34 cellular contexts compared by ENCODE assay signal in the genomic region with DNA sequence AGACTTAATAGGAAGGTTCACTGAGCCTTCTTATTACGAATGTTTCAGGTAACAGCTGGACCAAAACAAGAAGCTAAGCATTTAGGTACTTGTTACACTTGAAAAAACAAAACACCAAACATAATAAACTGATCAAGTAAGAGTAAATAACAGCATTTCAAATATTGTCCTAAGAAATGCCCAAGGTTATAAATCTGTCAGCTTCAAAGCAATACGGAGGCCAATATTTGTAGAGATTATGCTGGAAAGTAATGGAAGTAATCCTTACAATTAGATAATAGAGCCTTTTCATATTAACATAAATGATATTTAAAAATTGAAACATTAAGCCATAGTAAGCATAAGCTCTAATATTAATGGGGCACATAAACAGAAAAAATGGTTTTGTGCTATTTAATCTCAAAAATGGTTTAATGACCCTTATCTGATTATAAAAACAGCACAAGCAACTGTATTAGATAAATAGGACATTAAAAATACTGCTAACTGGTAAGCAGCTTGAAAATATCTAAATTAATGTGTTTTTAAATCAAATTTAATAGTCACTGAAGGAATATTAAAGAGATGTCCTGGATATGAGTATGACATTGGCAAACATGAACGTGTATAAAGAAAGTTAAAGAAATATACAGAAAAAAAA. TPM values are rescaled to one million over a fixed set of nuclear protein-coding genes. Genes with fewer than 3 reads are reported as not detected.
"Had no signal": no experiment of that assay in that cellular context is flagged by ENCODE, and none has a peak within 500 bp of the region (broad histone marks: within the 10 kb centered on the region; RNA-seq: fewer than 3 reads in every experiment).

No MANE protein-coding gene starts in this region.

- H3K4me1 ChIP-seq: esophagus squamous epithelium, gastroesophageal sphincter had no signal

- DNase-seq: activated B cell treated with CpG ODN at 0.5 μM for 24 hours; activated CD4-positive, alpha-beta T cell treated with anti-CD3 and anti-CD28 coated beads for 48 hours; activated CD4-positive, alpha-beta T cell treated with anti-CD3 and anti-CD28 coated beads, Interleukin-2, amount 50 U/mL, for 1 hour; activated CD4-positive, alpha-beta T cell treated with anti-CD3 and anti-CD28 coated beads, Interleukin-2, amount 50 U/mL, for 48 hours; activated CD8-positive, alpha-beta memory T cell treated with anti-CD3 and anti-CD28 coated beads for 24 hours; activated CD8-positive, alpha-beta T cell treated with anti-CD3 and anti-CD28 coated beads for 36 hours; activated effector memory CD4-positive, alpha-beta T cell treated with Interleukin-2 at 50 U/mL for 16 hours; activated gamma-delta T cell treated with Interleukin-2 at 50 U/mL for 16 hours; activated naive CD4-positive, alpha-beta T cell treated with anti-CD3 and anti-CD28 coated beads, Interleukin-2, amount 50 U/mL, for 16 hours; activated naive CD4-positive, alpha-beta T cell treated with Interleukin-2 at 50 U/mL for 16 hours; activated T-cell treated with anti-CD3 and anti-CD28 coated beads, Interleukin-2, amount 50 U/mL, for 4 hours; amniotic stem cell; anterior cingulate cortex; brain microvascular endothelial cell; caudate nucleus; cortex of kidney; effector CD8-positive, alpha-beta T cell; esophagus squamous epithelium; foreskin melanocyte; heart right ventricle; T-helper 17 cell; T1000; WERI-Rb-1 had no signal

- H3K4me3 ChIP-seq: esophagus squamous epithelium, gastroesophageal sphincter, heart right ventricle had no signal

- ATAC-seq: activated CD4-positive, CD25-positive, alpha-beta regulatory T cell treated with anti-CD3 and anti-CD28 coated beads, Interleukin-2, amount 50 U/mL, for 24 hours; activated CD8-positive, alpha-beta T cell treated with anti-CD3 and anti-CD28 coated beads for 36 hours; activated T-cell treated with anti-CD3 and anti-CD28 coated beads, Interleukin-2, amount 50 U/mL, for 4 hours; activated T-helper 17 cell treated with anti-CD3 and anti-CD28 coated beads, Interleukin-2, amount 50 U/mL, for 72 hours; gastroesophageal sphincter; heart right ventricle; T-helper 17 cell had no signal

- H3K27ac ChIP-seq: brain microvascular endothelial cell, epithelial cell of prostate, esophagus squamous epithelium, gastroesophageal sphincter, heart right ventricle, WERI-Rb-1 had no signal

- H3K27me3 ChIP-seq: brain microvascular endothelial cell, esophagus squamous epithelium, gastroesophageal sphincter, heart right ventricle had no signal

- FAIRE-seq: colon, endometrium, endothelial cell of umbilical vein had no signal

- H3K9me3 ChIP-seq: esophagus squamous epithelium, gastroesophageal sphincter, heart right ventricle had no signal

- H3K36me3 ChIP-seq: brain microvascular endothelial cell, esophagus squamous epithelium, gastroesophageal sphincter, heart right ventricle, WERI-Rb-1 had no signal

RNA-seq across cellular contexts. Expression of a gene that starts 43.0 kb away (rescaled TPM):
- total RNA-seq: activated B cell treated with CpG ODN at 0.5 μM for 24 hours; activated CD8-positive, alpha-beta T cell treated with anti-CD3 and anti-CD28 coated beads for 36 hours; activated T-cell treated with anti-CD3 and anti-CD28 coated beads, Interleukin-2, amount 50 U/mL, for 4 hours; activated T-helper 17 cell treated with anti-CD3 and anti-CD28 coated beads, Interleukin-2, amount 50 U/mL, for 72 hours; chondrocyte; dermis microvascular lymphatic vessel endothelial cell; endothelial cell of umbilical vein; glomerular endothelial cell; T-helper 17 cell had no signal
- polyA plus RNA-seq: adipose tissue, endothelial cell of umbilical vein had no signal
